Comparison of ENCODE assay signal across 8 cellular contexts in genomic region chr18:48923746-48924580, GRCh38. TPM values are rescaled to one million over a fixed set of nuclear protein-coding genes. Genes with fewer than 3 reads are reported as not detected.
DNase-seq lines count a peak whose midpoint lies in the region; ATAC-seq and TF ChIP-seq lines count a peak whose summit lies in the region.

No MANE protein-coding gene starts in this region.

- ATAC-seq in HG02981 (IDR thresholded peaks at IDR 0.05; ENCODE audit: unreplicated experiment) (peak; percentile 49), natural killer cell (peak; percentile 23 to 42 (median 30)), HG03520 (IDR thresholded peaks at IDR 0.05; ENCODE audit: unreplicated experiment) (no peak)

- no peaks in the 10 kb centered on the region for H3K27me3 ChIP-seq in CD4-positive, alpha-beta memory T cell (ENCODE audit: insufficient read depth, low read length)
- no peaks in the 10 kb centered on the region for H3K27me3 ChIP-seq in breast epithelium

- H3K4me1 ChIP-seq in CD4-positive, alpha-beta memory T cell (ENCODE audit: insufficient read depth, low read length) = peaks cover 72% of the 10 kb centered on the region
- H3K4me1 ChIP-seq in breast epithelium = peaks cover 7 to 10% of the 10 kb centered on the region in 2 donors

- H3K27ac ChIP-seq in CD4-positive, alpha-beta memory T cell (ENCODE audit: low read depth, low read length) = no peak overlapping the region
- peak overlapping the region; percentile 63 to 91 for H3K27ac ChIP-seq in breast epithelium

- peak in 1 of 5 donors; percentile 46 for DNase-seq in CD4-positive, alpha-beta memory T cell
- DNase-seq in breast epithelium (ENCODE audit: low spot score in 2 of 2) (no peak), natural killer cell (no peak), NCI-H1105 treated with DMSO at 0.1 percent for 48 hours (lab: John Stamatoyannopoulos, UW) (no peak), 8988T (no peak)
- DNase-seq in stimulated activated CD4-positive, alpha-beta T cell treated with anti-CD3 and anti-CD28 coated beads, Interleukin-4, amount 100 ng/mL, for 24 hours = no peak

- TF ChIP-seq POLR2A in breast epithelium (IDR thresholded peaks at IDR 0.05) = no peak

- TF ChIP-seq CTCF in breast epithelium (IDR thresholded peaks at IDR 0.05) (no peak), natural killer cell (IDR thresholded peaks at IDR 0.05) (no peak)

- H3K4me1 Mint-ChIP-seq in CD4-positive, alpha-beta memory T cell = peaks cover 51 to 83% (median 69%) of the 10 kb centered on the region in 4 donors
- peaks cover 90 to 94% of the 10 kb centered on the region in 2 donors for H3K4me1 Mint-ChIP-seq in natural killer cell

- H3K36me3 Mint-ChIP-seq in CD4-positive, alpha-beta memory T cell = peaks cover 21 to 47% of the 10 kb centered on the region in 2 donors
- peaks cover 19% of the 10 kb centered on the region for H3K36me3 Mint-ChIP-seq in natural killer cell

- POLR2A ChIA-PET in CD4-positive, alpha-beta memory T cell (lab: Charles Lee; ENCODE audit: partially characterized antibody) = interaction anchor here (0.6 to 9.5 kb wide), 5 partner anchors 8 to 24 kb away, joined by 3 to 118 read pairs (median 10); partner anchors contain the start of gene SMAD7

- H3K9me3 Mint-ChIP-seq in CD4-positive, alpha-beta memory T cell = peaks cover 0 to 2% (median 0%) of the 10 kb centered on the region in 8 donors
- no peaks in the 10 kb centered on the region for H3K9me3 Mint-ChIP-seq in natural killer cell

- H3K4me3 ChIP-seq in CD4-positive, alpha-beta memory T cell (ENCODE audit: low read length in 2 of 2) = no peak overlapping the region
- H3K4me3 ChIP-seq in breast epithelium = peak overlapping the region in 1 of 3 donors; percentile 68

- CTCF ChIA-PET in CD4-positive, alpha-beta memory T cell (lab: Charles Lee; ENCODE audit: partially characterized antibody) = interaction anchor here (0.9 to 1.7 kb wide), 6 partner anchors 9 to 146 kb away, joined by 3 to 6 read pairs (median 3); no protein-coding TSS in a partner anchor

- peak overlapping the region in 6 of 7 donors; percentile 43 to 93 (median 88) for H3K27ac Mint-ChIP-seq in CD4-positive, alpha-beta memory T cell
- H3K27ac Mint-ChIP-seq in natural killer cell = peak overlapping the region; percentile 95 to 96

- H3K4me3 Mint-ChIP-seq in CD4-positive, alpha-beta memory T cell = peak overlapping the region; percentile 68 to 94 (median 82)
- peak overlapping the region; percentile 94 for H3K4me3 Mint-ChIP-seq in natural killer cell

- peaks cover 8% of the 10 kb centered on the region for H3K36me3 ChIP-seq in CD4-positive, alpha-beta memory T cell (ENCODE audit: insufficient read depth, low read length)
- no peaks in the 10 kb centered on the region for H3K36me3 ChIP-seq in breast epithelium

- H3K27me3 Mint-ChIP-seq in CD4-positive, alpha-beta memory T cell = no peaks in the 10 kb centered on the region
- no peaks in the 10 kb centered on the region for H3K27me3 Mint-ChIP-seq in natural killer cell (ENCODE audit: low read depth in 2 of 2)

- intact Hi-C loops in CD4-positive, alpha-beta memory T cell (cut with micrococcal nuclease) = loop anchor here (10.0 kb wide), 1 partner anchor 51 kb away; no protein-coding TSS in a partner anchor
- intact Hi-C loops in breast epithelium (cut with DNase I; ENCODE audit: low total_unique reads) = no loop called here
- intact Hi-C loops in natural killer cell (cut with micrococcal nuclease) = no loop called here

- H3K9me3 ChIP-seq in CD4-positive, alpha-beta memory T cell (ENCODE audit: control insufficient read depth in 1 of 2, low read length in 2 of 2) = no peaks in the 10 kb centered on the region
- H3K9me3 ChIP-seq in breast epithelium = no peaks in the 10 kb centered on the region

RNA-seq across cellular contexts. Expression of gene SMAD7, which starts 26.8 kb away (rescaled TPM):
- 10 to 100 TPM; 31.0 to 31.2 TPM for total RNA-seq in CD4-positive, alpha-beta memory T cell
- polyA plus RNA-seq in CD4-positive, alpha-beta memory T cell = 1 to 10 TPM; 2.7 to 4.7 TPM
- 10 to 100 TPM; 17.4 to 21.2 (median 20.6) TPM for total RNA-seq in breast epithelium
- total RNA-seq in natural killer cell = 100 to 1,000 TPM; 127 to 204 (median 182) TPM
